Comparison of ENCODE assay signal across 18 cellular contexts in the genomic region with DNA sequence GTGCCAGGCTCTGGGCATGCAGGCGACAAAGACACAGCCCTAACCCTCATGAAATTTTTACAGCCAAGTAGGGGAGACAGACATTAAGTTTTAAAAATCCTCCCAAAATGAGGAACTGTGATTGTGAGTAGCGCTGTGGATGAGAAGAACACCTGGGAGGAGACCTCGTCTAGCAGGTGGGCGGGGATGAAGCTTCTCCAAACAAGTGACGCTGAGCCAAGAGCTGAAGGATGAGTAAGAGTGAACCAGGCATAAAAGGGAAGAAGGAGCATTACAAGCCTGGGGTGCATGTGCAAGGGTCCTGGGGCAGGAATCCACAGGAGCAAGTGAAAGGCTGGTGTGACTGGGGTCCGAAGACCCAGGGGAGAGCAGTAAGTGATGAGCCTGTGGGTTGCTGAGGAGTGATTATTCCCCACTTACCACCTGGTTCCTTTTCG.
DNase-seq lines count a peak whose midpoint lies in the region; ATAC-seq and TF ChIP-seq lines count a peak whose summit lies in the region.
"Had no signal": no experiment of that assay in that cellular context is flagged by ENCODE, and none has a peak within 500 bp of the region (broad histone marks: within the 10 kb centered on the region; RNA-seq: fewer than 3 reads in every experiment).

No MANE protein-coding gene starts in this region.

- peak overlapping the region; percentile 1 for H3K4me2 ChIP-seq in OCI-LY3 (ENCODE audit: low read length)
- H3K4me2 ChIP-seq: hepatocyte, neural progenitor cell, PC-9 had no signal

- H3K9me3 ChIP-seq in right atrium auricular region (peaks cover 0 to 9% of the 10 kb centered on the region in 2 donors), OCI-LY3 (ENCODE audit: insufficient read depth, low read length) (no peaks in the 10 kb centered on the region)
- H3K9me3 ChIP-seq: ascending aorta, uterus had no signal

- H3K27ac ChIP-seq in right atrium auricular region (no peak overlapping the region), OCI-LY3 (ENCODE audit: low read length) (no peak overlapping the region), caudate nucleus (ENCODE audit: low read depth, low read length) (no peak overlapping the region)
- H3K27ac ChIP-seq: ascending aorta, hepatocyte, HL-60, neural progenitor cell, PC-9, uterus had no signal

- no peak for TF ChIP-seq CTCF in right atrium auricular region (IDR thresholded peaks at IDR 0.05)
- no peak for TF ChIP-seq CTCF in OCI-LY3 (IDR thresholded peaks at IDR 0.05; ENCODE audit: low read depth, low read length)

- H4K20me1 ChIP-seq in OCI-LY3 (ENCODE audit: insufficient read depth, low read length) = no peaks in the 10 kb centered on the region

- H3K79me2 ChIP-seq in OCI-LY3 (ENCODE audit: low read length) = no peaks in the 10 kb centered on the region
- H3K79me2 ChIP-seq: hepatocyte had no signal

- H3K9ac ChIP-seq in OCI-LY3 (ENCODE audit: low read length) = no peak overlapping the region
- H3K9ac ChIP-seq: neural progenitor cell had no signal

- H3K4me3 ChIP-seq in right atrium auricular region = no peak overlapping the region
- no peak overlapping the region for H3K4me3 ChIP-seq in OCI-LY3 (ENCODE audit: low read length)
- H3K4me3 ChIP-seq: ascending aorta, hepatocyte, neural progenitor cell, PC-9, uterus had no signal

- no peak overlapping the region for H2AFZ ChIP-seq in OCI-LY3 (ENCODE audit: low read depth, low read length)
- H2AFZ ChIP-seq: hepatocyte, PC-9 had no signal

- no peaks in the 10 kb centered on the region for H3K27me3 ChIP-seq in right atrium auricular region
- H3K27me3 ChIP-seq in OCI-LY3 (ENCODE audit: low read depth, low read length) = peaks cover 45% of the 10 kb centered on the region
- H3K27me3 ChIP-seq: ascending aorta, neural progenitor cell, uterus had no signal

- H3K4me1 ChIP-seq in right atrium auricular region = no peaks in the 10 kb centered on the region
- peaks cover 8% of the 10 kb centered on the region for H3K4me1 ChIP-seq in OCI-LY3 (ENCODE audit: low read length)
- H3K4me1 ChIP-seq: ascending aorta, neural progenitor cell, uterus had no signal

- DNase-seq in right atrium auricular region (ENCODE audit: low spot score) (peak; percentile 47), Right ventricle myocardium superior (no peak), islet precursor cell (peak; percentile 40), LoVo (ENCODE audit: low spot score) (no peak), NCI-H187 treated with DMSO at 0.1 percent for 48 hours (lab: John Stamatoyannopoulos, UW) (no peak), caudate nucleus (lab: John Stamatoyannopoulos, UW) (no peak)
- DNase-seq: foreskin melanocyte, GDM1, PC-9, substantia nigra, T-helper 1 cell, uterus had no signal

- ATAC-seq in Right ventricle myocardium superior (ENCODE audit: poor library complexity) = no peak
- no peak for ATAC-seq in activated CD4-positive, CD25-positive, alpha-beta regulatory T cell treated with anti-CD3 and anti-CD28 coated beads, Interleukin-2, amount 50 U/mL, for 24 hours

- H3K36me3 ChIP-seq in right atrium auricular region (no peaks in the 10 kb centered on the region), OCI-LY3 (replicated peaks; ENCODE audit: low read depth, low read length) (no peaks in the 10 kb centered on the region)
- H3K36me3 ChIP-seq: ascending aorta, neural progenitor cell, uterus had no signal

- intact Hi-C loops in Right ventricle myocardium superior (cut with DNase I) = no loop called here

Comparison
In these comparisons a context has a peak if more than half of its experiments do, and no peak if none do; other contexts are left out.
1. DNase-seq: peak in right atrium auricular region (single experiment) and islet precursor cell (single experiment); none in Right ventricle myocardium superior (single experiment), LoVo (single experiment), NCI-H187 treated with DMSO at 0.1 percent for 48 hours (single experiment) and caudate nucleus (0 of 61).